2 cellular contexts compared by ENCODE assay signal in the genomic region with DNA sequence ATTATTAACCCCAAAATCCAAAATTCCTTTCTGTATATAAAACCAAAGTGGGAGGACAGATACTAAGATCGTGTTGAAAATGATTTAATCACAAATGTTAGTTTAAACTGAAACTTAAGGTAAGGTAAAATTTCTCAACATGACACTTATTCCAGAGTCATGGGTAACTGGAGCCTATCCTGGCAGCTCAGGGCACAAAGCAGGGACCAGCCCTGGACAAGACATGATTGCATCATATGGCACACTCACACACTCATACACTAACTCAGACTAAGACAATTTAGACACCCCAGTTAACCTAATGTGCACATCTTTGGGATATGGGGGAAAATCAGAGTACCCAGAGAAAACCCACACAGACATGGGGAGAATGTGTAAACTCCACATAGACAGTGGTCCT.
TF ChIP-seq lines count a peak whose summit lies in the region.

No MANE protein-coding gene starts in this region.

TF ChIP-seq in IMR-90, 13 proteins besides CTCF, POLR2A, EP300 and RAD21:
- TF ChIP-seq CEBPB (IDR thresholded peaks at IDR 0.05; ENCODE audit: low read depth, low read length) = peak; percentile 42
- no peak for TF ChIP-seq MAFK (IDR thresholded peaks at IDR 0.05; ENCODE audit: low read depth, low read length)
- TF ChIP-seq SMC3 (IDR thresholded peaks at IDR 0.05; ENCODE audit: low read depth, low read length) = no peak
- TF ChIP-seq CHD1 (IDR thresholded peaks at IDR 0.05; ENCODE audit: low read depth, low read length) = no peak
- no peak for TF ChIP-seq FOS (IDR thresholded peaks at IDR 0.05; ENCODE audit: low read depth, low read length)
- no peak for TF ChIP-seq BHLHE40 (IDR thresholded peaks at IDR 0.05; ENCODE audit: low read depth, low read length)
TF ChIP-seq in IMR-90: peak in this region for 1.

TF ChIP-seq in H1, 55 proteins besides CTCF, POLR2A, EP300 and RAD21:
- TF ChIP-seq JUN (IDR thresholded peaks at IDR 0.05; ENCODE audit: low read depth, low read length) (no peak), NRF1 (IDR thresholded peaks at IDR 0.05; ENCODE audit: low read depth, low read length) (no peak), BACH1 (IDR thresholded peaks at IDR 0.05; ENCODE audit: low read length) (no peak), TAF7 (optimal IDR thresholded peaks at IDR 0.05; ENCODE audit: borderline replicate concordance, low read depth, low read length) (no peak), SP2 (IDR thresholded peaks at IDR 0.05; ENCODE audit: low read length) (no peak), CHD7 (IDR thresholded peaks at IDR 0.05; ENCODE audit: insufficient replicate concordance, low read length) (no peak), PHF8 (conservative IDR thresholded peaks at IDR 0.05; ENCODE audit: low read depth, low read length) (no peak), SP4 (IDR thresholded peaks at IDR 0.05; ENCODE audit: low read length) (no peak), SAP30 (IDR thresholded peaks at IDR 0.05; ENCODE audit: insufficient read depth, insufficient replicate concordance, low read length) (no peak), CHD1 (IDR thresholded peaks at IDR 0.05; ENCODE audit: low read depth, low read length) (no peak), BCL11A (IDR thresholded peaks at IDR 0.05; ENCODE audit: low read depth in 2 of 2, low read length in 2 of 2) (no peak), SIRT6 (IDR thresholded peaks at IDR 0.05; ENCODE audit: low read length) (no peak), NANOG (IDR thresholded peaks at IDR 0.05; ENCODE audit: insufficient read depth, low read depth, low read length, poor library complexity, severe bottlenecking) (no peak), TCF12 (IDR thresholded peaks at IDR 0.05; ENCODE audit: low read depth, low read length) (no peak), JUND (IDR thresholded peaks at IDR 0.05; ENCODE audit: low read length) (no peak), ASH2L (IDR thresholded peaks at IDR 0.05; ENCODE audit: low read length) (no peak), KDM1A (IDR thresholded peaks at IDR 0.05; ENCODE audit: borderline replicate concordance, low read length) (no peak), SP1 (IDR thresholded peaks at IDR 0.05; ENCODE audit: low read depth, low read length) (no peak)
- TF ChIP-seq, protein P1, sequence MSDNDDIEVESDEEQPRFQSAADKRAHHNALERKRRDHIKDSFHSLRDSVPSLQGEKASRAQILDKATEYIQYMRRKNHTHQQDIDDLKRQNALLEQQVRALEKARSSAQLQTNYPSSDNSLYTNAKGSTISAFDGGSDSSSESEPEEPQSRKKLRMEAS (IDR thresholded peaks at IDR 0.05) = no peak
